7 cellular contexts compared by ENCODE assay signal in genomic region chr2:17309741-17310339, GRCh38.
A peak's percentile ranks its signal among the peaks of the same experiment; 100 is the strongest.
DNase-seq lines count a peak whose midpoint lies in the region; ATAC-seq, FAIRE-seq and TF ChIP-seq lines count a peak whose summit lies in the region.

No MANE protein-coding gene starts in this region.

- peak; percentile 93 for ATAC-seq in GM21717 (IDR thresholded peaks at IDR 0.05; ENCODE audit: unreplicated experiment)

- DNase-seq in HPDE6-E6E7 (ENCODE audit: extremely low spot score) (peak; percentile 50), NCI-H774 (lab: John Stamatoyannopoulos, UW) (peak; percentile 62), bronchial epithelial cell (ENCODE audit: low read depth) (peak; percentile 69)
- no peak for DNase-seq in activated CD8-positive, alpha-beta memory T cell treated with anti-CD3 and anti-CD28 coated beads for 24 hours

- H3K4me3 ChIP-seq in GM12875 (ENCODE audit: low read depth, low read length), result no peak overlapping the region
- no peak overlapping the region for H3K4me3 ChIP-seq in bronchial epithelial cell (ENCODE audit: low read depth, low read length)
- no peak overlapping the region for H3K4me3 ChIP-seq in liver (ENCODE audit: low read depth in 1 of 3, low read length in 3 of 3)

- peak; percentile 80 to 89 for TF ChIP-seq RAD21 in liver (IDR thresholded peaks at IDR 0.05)

- FAIRE-seq in bronchial epithelial cell (lab: Jason Lieb, UNC), result no peak

- H3K9me3 ChIP-seq in liver (ENCODE audit: control insufficient read depth in 4 of 4, low read length in 3 of 4), result no peaks in the 10 kb centered on the region

- no peaks in the 10 kb centered on the region for H3K27me3 ChIP-seq in bronchial epithelial cell (ENCODE audit: control insufficient read depth, insufficient read depth, low read length)
- no peaks in the 10 kb centered on the region for H3K27me3 ChIP-seq in liver (ENCODE audit: control insufficient read depth in 4 of 4, insufficient read depth in 4 of 4, low read length in 3 of 4)

- no peak overlapping the region for H3K9ac ChIP-seq in liver (ENCODE audit: low read depth in 1 of 2, low read length in 2 of 2)

- no peak overlapping the region for H3K27ac ChIP-seq in liver (ENCODE audit: low read depth in 1 of 2, low read length in 2 of 2)

- H3K36me3 ChIP-seq in bronchial epithelial cell (ENCODE audit: control insufficient read depth, insufficient read depth, low read length) (no peaks in the 10 kb centered on the region), liver (ENCODE audit: control insufficient read depth in 4 of 4, insufficient read depth in 3 of 4, low read depth in 1 of 4, low read length in 3 of 4) (no peaks in the 10 kb centered on the region)

- H3K4me1 ChIP-seq in liver (ENCODE audit: control insufficient read depth in 4 of 4, insufficient read depth in 4 of 4, low read length in 3 of 4), result no peaks in the 10 kb centered on the region

- TF ChIP-seq CTCF in GM12875 (IDR thresholded peaks at IDR 0.05; ENCODE audit: borderline replicate concordance, insufficient read depth, low read depth, low read length) (peak; percentile 66; the same call in 1 of the 2 replicates), bronchial epithelial cell (IDR thresholded peaks at IDR 0.05; ENCODE audit: insufficient read depth, low read length, severe bottlenecking) (peak; percentile 70), liver (IDR thresholded peaks at IDR 0.05; ENCODE audit: low read depth, low read length, missing input control) (peak; percentile 69)

- 17% methylated on average over 6 of the region's 6 CpGs for WGBS in liver

TF ChIP-seq in liver, 16 proteins besides CTCF, POLR2A, EP300 and RAD21:
- TF ChIP-seq, protein P1, sequence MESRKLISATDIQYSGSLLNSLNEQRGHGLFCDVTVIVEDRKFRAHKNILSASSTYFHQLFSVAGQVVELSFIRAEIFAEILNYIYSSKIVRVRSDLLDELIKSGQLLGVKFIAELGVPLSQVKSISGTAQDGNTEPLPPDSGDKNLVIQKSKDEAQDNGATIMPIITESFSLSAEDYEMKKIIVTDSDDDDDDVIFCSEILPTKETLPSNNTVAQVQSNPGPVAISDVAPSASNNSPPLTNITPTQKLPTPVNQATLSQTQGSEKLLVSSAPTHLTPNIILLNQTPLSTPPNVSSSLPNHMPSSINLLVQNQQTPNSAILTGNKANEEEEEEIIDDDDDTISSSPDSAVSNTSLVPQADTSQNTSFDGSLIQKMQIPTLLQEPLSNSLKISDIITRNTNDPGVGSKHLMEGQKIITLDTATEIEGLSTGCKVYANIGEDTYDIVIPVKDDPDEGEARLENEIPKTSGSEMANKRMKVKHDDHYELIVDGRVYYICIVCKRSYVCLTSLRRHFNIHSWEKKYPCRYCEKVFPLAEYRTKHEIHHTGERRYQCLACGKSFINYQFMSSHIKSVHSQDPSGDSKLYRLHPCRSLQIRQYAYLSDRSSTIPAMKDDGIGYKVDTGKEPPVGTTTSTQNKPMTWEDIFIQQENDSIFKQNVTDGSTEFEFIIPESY (IDR thresholded peaks at IDR 0.05), result no peak
- peak; percentile 6 to 50 for TF ChIP-seq RXRA (IDR thresholded peaks at IDR 0.05)
- TF ChIP-seq HNF4G (IDR thresholded peaks at IDR 0.05), result peak; percentile 98
- no peak for TF ChIP-seq YY1 (IDR thresholded peaks at IDR 0.05)
- TF ChIP-seq HNF4A (conservative IDR thresholded peaks at IDR 0.05), result peak; percentile 88 to 96
- TF ChIP-seq JUND (IDR thresholded peaks at IDR 0.05), result no peak
- TF ChIP-seq FOXA2 (IDR thresholded peaks at IDR 0.05), result no peak
- TF ChIP-seq EGR1 (IDR thresholded peaks at IDR 0.05; ENCODE audit: low read depth in 2 of 2), result no peak
- no peak for TF ChIP-seq GABPA (IDR thresholded peaks at IDR 0.05 in 1 of 2, conservative IDR thresholded peaks at IDR 0.05 in 1 of 2)
- TF ChIP-seq REST (IDR thresholded peaks at IDR 0.05), result no peak
- TF ChIP-seq, protein P2, sequence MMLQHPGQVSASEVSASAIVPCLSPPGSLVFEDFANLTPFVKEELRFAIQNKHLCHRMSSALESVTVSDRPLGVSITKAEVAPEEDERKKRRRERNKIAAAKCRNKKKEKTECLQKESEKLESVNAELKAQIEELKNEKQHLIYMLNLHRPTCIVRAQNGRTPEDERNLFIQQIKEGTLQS (IDR thresholded peaks at IDR 0.05), result peak; percentile 53
- peak; percentile 31 for TF ChIP-seq NR2F2 (IDR thresholded peaks at IDR 0.05)
- TF ChIP-seq, protein P3, sequence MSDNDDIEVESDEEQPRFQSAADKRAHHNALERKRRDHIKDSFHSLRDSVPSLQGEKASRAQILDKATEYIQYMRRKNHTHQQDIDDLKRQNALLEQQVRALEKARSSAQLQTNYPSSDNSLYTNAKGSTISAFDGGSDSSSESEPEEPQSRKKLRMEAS (IDR thresholded peaks at IDR 0.05), result no peak
